ENCODE assay signal across 14 cellular contexts in genomic region chr1:79005945-79006344, GRCh38. TPM values are rescaled to one million over a fixed set of nuclear protein-coding genes. Genes with fewer than 3 reads are reported as not detected.
DNase-seq lines count a peak whose midpoint lies in the region; ATAC-seq, FAIRE-seq and TF ChIP-seq lines count a peak whose summit lies in the region.
"Had no signal": no experiment of that assay in that cellular context is flagged by ENCODE, and none has a peak within 500 bp of the region (broad histone marks: within the 10 kb centered on the region; RNA-seq: fewer than 3 reads in every experiment).

No MANE protein-coding gene starts in this region.

- H3K4me2 ChIP-seq in mammary epithelial cell (ENCODE audit: insufficient read depth, low read depth, low read length), result no peak overlapping the region

- H3K27ac ChIP-seq in breast epithelium, result peak overlapping the region; percentile 1 to 63
- no peak overlapping the region for H3K27ac ChIP-seq in mammary epithelial cell (ENCODE audit: insufficient read depth, low read depth, low read length)
- H3K27ac ChIP-seq in upper lobe of left lung, result peak overlapping the region; percentile 66 to 85 (median 76)
- H3K27ac ChIP-seq in pancreas, result peak overlapping the region in 1 of 4 donors; percentile 22

- H3K36me3 Mint-ChIP-seq in Calu3 (ENCODE audit: insufficient read depth, unreplicated experiment), result no peaks in the 10 kb centered on the region
- H3K36me3 Mint-ChIP-seq: activated naive CD4-positive, alpha-beta T cell treated with anti-CD3 and anti-CD28 coated beads, Interleukin-2, amount 50 U/mL, for 72 hours had no signal

- no peaks in the 10 kb centered on the region for H4K20me1 ChIP-seq in mammary epithelial cell (ENCODE audit: insufficient read depth, low read length)

- peak overlapping the region; percentile 17 to 52 (median 32) for H3K4me3 ChIP-seq in breast epithelium
- no peak overlapping the region for H3K4me3 ChIP-seq in mammary epithelial cell (replicated peaks in 1 of 3; ENCODE audit: insufficient read depth in 1 of 3, low read depth in 2 of 3, low read length in 3 of 3)
- peak overlapping the region; percentile 53 for H3K4me3 ChIP-seq in fibroblast of mammary gland (ENCODE audit: control insufficient read depth, low read depth, low read length)
- H3K4me3 ChIP-seq in mucosa of stomach (ENCODE audit: low read length), result no peak overlapping the region
- H3K4me3 ChIP-seq in upper lobe of left lung, result peak overlapping the region; percentile 17 to 46 (median 36)
- H3K4me3 ChIP-seq in pancreas, result no peak overlapping the region

- H3K9ac ChIP-seq in mammary epithelial cell (ENCODE audit: insufficient read depth, low read length) (no peak overlapping the region), mucosa of stomach (ENCODE audit: low read length) (peak overlapping the region; percentile 17)

- no peak overlapping the region for H3K4me3 Mint-ChIP-seq in Calu3 (ENCODE audit: low read depth, unreplicated experiment)

- 97% methylated on average over 4 of the region's 4 CpGs for WGBS in mammary epithelial cell (ENCODE audit: low coverage, missing lambda C conversion rate)
- 50 to 55% methylated on average over 4 of the region's 4 CpGs for WGBS in upper lobe of left lung, 2 donors
- 49 to 68% methylated on average over 4 of the region's 4 CpGs for WGBS in pancreas, 2 donors

- H3K27me3 ChIP-seq in breast epithelium, result no peaks in the 10 kb centered on the region
- H3K27me3 ChIP-seq in mammary epithelial cell (ENCODE audit: insufficient read depth, low read length), result no peaks in the 10 kb centered on the region
- H3K27me3 ChIP-seq in mucosa of stomach (ENCODE audit: control insufficient read depth, insufficient read depth, low read length), result no peaks in the 10 kb centered on the region
- no peaks in the 10 kb centered on the region for H3K27me3 ChIP-seq in upper lobe of left lung
- peaks cover 0 to 9% (median 0%) of the 10 kb centered on the region in 4 donors for H3K27me3 ChIP-seq in pancreas

- H2AFZ ChIP-seq in mammary epithelial cell (ENCODE audit: low read depth, low read length), result no peak overlapping the region

- no peak for TF ChIP-seq EP300 in upper lobe of left lung (IDR thresholded peaks at IDR 0.05)

- ATAC-seq in upper lobe of left lung (ENCODE audit: low FRiP score in 2 of 2), result no peak
- no peak for ATAC-seq in pancreas
- ATAC-seq: activated naive CD4-positive, alpha-beta T cell treated with anti-CD3 and anti-CD28 coated beads, Interleukin-2, amount 50 U/mL, for 72 hours had no signal

- no peaks in the 10 kb centered on the region for H3K9me3 Mint-ChIP-seq in Calu3 (ENCODE audit: low read depth, unreplicated experiment)

- intact Hi-C loops in breast epithelium (cut with DNase I; ENCODE audit: low total_unique reads) (no loop called here), mammary epithelial cell (cut with micrococcal nuclease) (no loop called here), Calu3 (cut with micrococcal nuclease; ENCODE audit: unreplicated experiment) (no loop called here), pancreas (cut with DNase I) (no loop called here)

- FAIRE-seq in pancreas (lab: Jason Lieb, UNC), result no peak

- no peak for TF ChIP-seq CTCF in breast epithelium (IDR thresholded peaks at IDR 0.05)
- no peak for TF ChIP-seq CTCF in mammary epithelial cell (conservative IDR thresholded peaks at IDR 0.05 in 1 of 2, IDR thresholded peaks at IDR 0.05 in 1 of 2; ENCODE audit: extremely low read depth in 1 of 2, insufficient read depth in 1 of 2, low read depth in 1 of 2, low read length in 2 of 2)
- no peak for TF ChIP-seq CTCF in fibroblast of mammary gland (conservative IDR thresholded peaks at IDR 0.05; ENCODE audit: control insufficient read depth, insufficient read depth, low read depth, low read length)
- TF ChIP-seq CTCF in upper lobe of left lung (IDR thresholded peaks at IDR 0.05), result no peak
- no peak for TF ChIP-seq CTCF in Calu3 (IDR thresholded peaks at IDR 0.05; ENCODE audit: unreplicated experiment)
- no peak for TF ChIP-seq CTCF in pancreas (IDR thresholded peaks at IDR 0.05)

- H3K27me3 Mint-ChIP-seq in Calu3 (ENCODE audit: unreplicated experiment), result no peaks in the 10 kb centered on the region

- dilution Hi-C loops in mammary epithelial cell (cut with HindIII; ENCODE audit: low sequenced_read_pairs), result loop anchor here (25.0 kb wide), 1 partner anchor 106 kb away; no protein-coding TSS in a partner anchor

- DNase-seq in breast epithelium (ENCODE audit: low spot score in 2 of 2) (no peak), mammary epithelial cell (no peak), fibroblast of mammary gland (ENCODE audit: low read depth) (peak; percentile 17), upper lobe of left lung (no peak), Calu3 (no peak), pancreas (no peak), NCI-H187 (lab: John Stamatoyannopoulos, UW) (no peak)
- DNase-seq: activated CD4-positive, alpha-beta T cell treated with anti-CD3 and anti-CD28 coated beads for 48 hours; DND-41; NCI-H2029; occipital lobe had no signal

- H3K27ac Mint-ChIP-seq in Calu3 (ENCODE audit: unreplicated experiment), result no peak overlapping the region
- H3K27ac Mint-ChIP-seq: activated naive CD4-positive, alpha-beta T cell treated with anti-CD3 and anti-CD28 coated beads, Interleukin-2, amount 50 U/mL, for 72 hours had no signal

- in situ Hi-C loops in mammary epithelial cell (cut with MboI; ENCODE audit: low sequenced_read_pairs in 2 of 2), result no loop called here

- no peaks in the 10 kb centered on the region for H3K4me1 Mint-ChIP-seq in Calu3 (ENCODE audit: low read depth, unreplicated experiment)

- H3K79me2 ChIP-seq in mammary epithelial cell (ENCODE audit: insufficient read depth, low read length), result no peaks in the 10 kb centered on the region

- H3K9me3 ChIP-seq in breast epithelium, result no peaks in the 10 kb centered on the region
- H3K9me3 ChIP-seq in mammary epithelial cell (replicated peaks; ENCODE audit: insufficient read depth, low read length), result no peaks in the 10 kb centered on the region
- H3K9me3 ChIP-seq in mucosa of stomach (ENCODE audit: control insufficient read depth, low read length), result no peaks in the 10 kb centered on the region
- H3K9me3 ChIP-seq in upper lobe of left lung, result peaks cover 0 to 3% (median 0%) of the 10 kb centered on the region in 4 donors
- H3K9me3 ChIP-seq in pancreas, result no peaks in the 10 kb centered on the region

- BruUV-seq in mammary epithelial cell (replicated peaks; lab: Mats Ljungman, UMichigan), result no TSS peak
- BruUV-seq in Calu3 (replicated peaks; lab: Mats Ljungman, UMichigan), result no TSS peak

- TF ChIP-seq POLR2A in breast epithelium (IDR thresholded peaks at IDR 0.05) (no peak), upper lobe of left lung (IDR thresholded peaks at IDR 0.05) (no peak)

- CTCF ChIA-PET in mammary epithelial cell (lab: Charles Lee; ENCODE audit: low non-redundant PET) (no interaction called here), Calu3 (lab: Charles Lee) (no interaction called here)

- H3K36me3 ChIP-seq in breast epithelium (no peaks in the 10 kb centered on the region), mammary epithelial cell (ENCODE audit: insufficient read depth, low read length) (no peaks in the 10 kb centered on the region), mucosa of stomach (ENCODE audit: control insufficient read depth, insufficient read depth, low read length) (no peaks in the 10 kb centered on the region), upper lobe of left lung (no peaks in the 10 kb centered on the region), pancreas (no peaks in the 10 kb centered on the region)

- H3K4me1 ChIP-seq in breast epithelium, result no peaks in the 10 kb centered on the region
- no peaks in the 10 kb centered on the region for H3K4me1 ChIP-seq in mammary epithelial cell (ENCODE audit: insufficient read depth, low read length)
- no peaks in the 10 kb centered on the region for H3K4me1 ChIP-seq in mucosa of stomach (ENCODE audit: control insufficient read depth, insufficient read depth, low read length)
- no peaks in the 10 kb centered on the region for H3K4me1 ChIP-seq in upper lobe of left lung
- no peaks in the 10 kb centered on the region for H3K4me1 ChIP-seq in pancreas

RNA-seq across cellular contexts. Expression of gene ADGRL4, which starts 0.6 kb away (rescaled TPM):
- 10 to 100 TPM; 21.2 to 74.4 (median 43.4) TPM for total RNA-seq in breast epithelium
- total RNA-seq in mammary epithelial cell, result not detected
- not detected for polyA plus RNA-seq in mammary epithelial cell
- not detected for polyA minus RNA-seq in mammary epithelial cell
- 10 to 100 TPM in 4 of 6 donors, 1 to 10 TPM in 2; 1.9 to 23.5 (median 12.9) TPM for total RNA-seq in upper lobe of left lung
- total RNA-seq in Calu3 (2022), result not detected in 2 replicates
- total RNA-seq in pancreas, result 1 to 10 TPM; 2.0 to 4.3 (median 3.0) TPM
- 1 to 10 TPM; 2.2 to 3.3 TPM for polyA plus RNA-seq in pancreas
- total RNA-seq: A172; activated naive CD4-positive, alpha-beta T cell treated with anti-CD3 and anti-CD28 coated beads, Interleukin-2, amount 50 U/mL, for 72 hours had no signal

Comparison
In these comparisons a context has a peak if more than half of its experiments do, and no peak if none do; other contexts are left out.
1. H3K4me3 ChIP-seq: peak in breast epithelium (3 of 3), fibroblast of mammary gland (single experiment) and upper lobe of left lung (4 of 4); none in mammary epithelial cell (0 of 3), mucosa of stomach (single experiment) and pancreas (0 of 4).